In the genomic region with DNA sequence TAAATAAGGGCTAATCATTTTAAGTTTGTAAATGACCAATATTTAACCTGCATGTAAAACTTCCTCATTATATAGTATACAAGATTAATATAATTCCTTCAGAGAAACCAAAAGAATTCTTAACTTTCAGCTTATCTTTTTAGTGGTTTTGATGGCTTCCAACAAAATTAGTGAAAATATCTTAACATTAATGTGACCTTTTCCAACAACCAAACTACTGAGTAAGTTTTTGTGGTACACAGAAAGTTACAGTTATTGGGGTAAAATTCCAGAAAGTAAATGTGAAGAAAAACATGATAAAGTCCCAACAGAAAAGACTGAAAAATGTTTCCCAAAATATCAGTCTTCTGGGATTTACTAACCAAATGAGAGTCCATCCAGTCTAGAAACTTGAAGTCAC, we compare ENCODE assay signal across 11 cellular contexts.
"Had no signal": no experiment of that assay in that cellular context is flagged by ENCODE, and none has a peak within 500 bp of the region (broad histone marks: within the 10 kb centered on the region; RNA-seq: fewer than 3 reads in every experiment).

No MANE protein-coding gene starts in this region.

- H3K4me3 ChIP-seq: GM23248, GM23338, HAP-1 had no signal

- ATAC-seq: GM23338, HCT116 had no signal

- H3K9ac ChIP-seq: GM23248 had no signal

- DNase-seq: GM23248, GOT3, H7, H9, HCEC 1CT, HFFc6 had no signal

- H3K27ac Mint-ChIP-seq: GM23338, H9, HFFc6 had no signal

- H3K9me3 Mint-ChIP-seq: GM23338, H9 had no signal

- H3K4me2 ChIP-seq: GM23338 had no signal

- H3K27ac ChIP-seq: GM23248 had no signal

- H2AFZ ChIP-seq: GM23248, GM23338 had no signal

- H3K9me3 ChIP-seq: HAP-1 had no signal

- H3K4me3 Mint-ChIP-seq: GM23338, H9, HFFc6 had no signal

- H3K36me3 ChIP-seq: HAP-1 had no signal

- FAIRE-seq: H1, H54 had no signal
